8 cellular contexts compared by ENCODE assay signal in the genomic region with DNA sequence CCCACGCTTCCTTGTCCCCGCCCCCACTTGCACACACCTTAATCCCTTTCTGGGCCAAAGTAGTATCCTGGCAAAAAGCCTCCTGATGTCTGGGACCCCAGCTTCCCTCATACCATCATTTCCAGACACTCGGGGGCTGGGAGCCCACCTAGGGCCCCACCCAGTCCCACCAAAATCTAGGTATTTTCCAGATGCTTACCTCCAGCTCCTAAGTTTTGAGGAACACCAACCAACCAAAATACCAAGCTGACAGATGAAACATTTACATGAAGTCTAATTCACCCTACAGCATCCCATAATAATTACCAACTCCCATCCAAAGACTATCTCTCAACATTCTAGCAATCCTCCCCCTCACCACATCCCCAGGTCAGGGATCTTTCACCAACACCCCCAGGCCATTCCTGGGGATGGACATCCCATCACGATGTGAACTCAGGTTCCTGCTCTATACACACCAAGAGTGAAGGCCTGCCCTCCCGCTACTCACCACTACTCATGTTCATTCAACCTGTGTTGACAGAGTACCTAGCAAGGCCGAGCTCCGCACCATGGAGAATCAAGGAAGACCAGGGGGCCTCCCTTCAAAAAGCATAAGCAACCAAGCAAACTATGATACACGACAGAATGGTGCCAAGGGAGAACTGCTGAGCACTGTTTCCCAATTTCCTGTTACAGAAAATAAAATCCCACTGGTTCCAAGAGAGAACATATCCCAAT. TPM values are rescaled to one million over a fixed set of nuclear protein-coding genes. Genes with fewer than 3 reads are reported as not detected.
DNase-seq lines count a peak whose midpoint lies in the region; ATAC-seq and TF ChIP-seq lines count a peak whose summit lies in the region.

No MANE protein-coding gene starts in this region.

- intact Hi-C loops in dorsolateral prefrontal cortex (cut with DNase I) = loop anchor here in 1 of 2 donors (5.0 kb wide), 1 partner anchor 51 kb away; the partner anchor contains the start of gene IFFO1

- ATAC-seq in GM21381 (IDR thresholded peaks at IDR 0.05; ENCODE audit: unreplicated experiment) (no peak), GM21367 (IDR thresholded peaks at IDR 0.05; ENCODE audit: unreplicated experiment) (no peak), HG02885 (IDR thresholded peaks at IDR 0.05; ENCODE audit: poor library complexity, unreplicated experiment) (no peak)

- DNase-seq in G401 (ENCODE audit: low spot score) (peak; percentile 66), NCI-H226 (peak; percentile 49), dorsolateral prefrontal cortex (no peak), retinal pigment epithelial cell (ENCODE audit: low read depth) (no peak), OCI-M2 (lab: John Stamatoyannopoulos, UW; ENCODE audit: unreplicated experiment) (no peak)

- peak in 1 of 56 donors; percentile 9 for TF ChIP-seq CTCF in dorsolateral prefrontal cortex (IDR thresholded peaks at IDR 0.05 in 54 of 56, conservative IDR thresholded peaks at IDR 0.05 in 2 of 56; ENCODE audit: low read depth in 1 of 56, partially characterized antibody in 56 of 56)
- TF ChIP-seq CTCF in retinal pigment epithelial cell (conservative IDR thresholded peaks at IDR 0.05; ENCODE audit: low read depth, low read length) = peak; percentile 3

- H3K4me3 ChIP-seq in dorsolateral prefrontal cortex (peak overlapping the region in 2 of 59 donors; percentile 2 to 27), retinal pigment epithelial cell (ENCODE audit: low read length) (no peak overlapping the region)

- no peaks in the 10 kb centered on the region for H3K27me3 ChIP-seq in dorsolateral prefrontal cortex

- in situ Hi-C loops in G401 (cut with HindIII; ENCODE audit: low sequenced_read_pairs) = no loop called here

- peak overlapping the region; percentile 34 to 97 (median 91) for H3K27ac ChIP-seq in dorsolateral prefrontal cortex

RNA-seq across cellular contexts. Expression of gene CHD4, which starts 1.6 kb away (rescaled TPM):
- total RNA-seq in G401 (2014; rRNA removed; shearing (Covaris generic)) = 374 and 375 TPM in 2 replicates
- 100 to 1,000 TPM; 139 to 266 (median 179) TPM for total RNA-seq in dorsolateral prefrontal cortex

RNA-seq across cellular contexts. Expression of gene LPAR5, which starts 27.0 kb away (rescaled TPM):
- 0.03 TPM in 1 of 2 replicates, not detected in the other for total RNA-seq in G401 (2014; rRNA removed; shearing (Covaris generic))
- 10 to 100 TPM in 4 of 120 experiments, 1 to 10 TPM in 114, under 1 TPM in 2; 0.83 to 12.5 (median 4.8) TPM for total RNA-seq in dorsolateral prefrontal cortex

RNA-seq across cellular contexts. Expression of gene ACRBP, which starts 38.5 kb away (rescaled TPM):
- not detected in 2 replicates for total RNA-seq in G401 (2014; rRNA removed; shearing (Covaris generic))
- 1 to 10 TPM in 108 of 120 experiments, under 1 TPM in 11, not detected in 1; 0.40 to 8.0 (median 2.0) TPM for total RNA-seq in dorsolateral prefrontal cortex

RNA-seq across cellular contexts. Expression of gene NOP2, which starts 40.7 kb away (rescaled TPM):
- 45.5 and 70.7 TPM in 2 replicates for total RNA-seq in G401 (2014; rRNA removed; shearing (Covaris generic))
- 10 to 100 TPM; 17.8 to 57.6 (median 26.6) TPM for total RNA-seq in dorsolateral prefrontal cortex

RNA-seq across cellular contexts. Expression of gene IFFO1, which starts 52.9 kb away (rescaled TPM):
- total RNA-seq in G401 (2014; rRNA removed; shearing (Covaris generic)) = 11.7 and 13.2 TPM in 2 replicates
- 10 to 100 TPM; 29.9 to 71.0 (median 45.2) TPM for total RNA-seq in dorsolateral prefrontal cortex

Comparison
In these comparisons a context has a peak if more than half of its experiments do, and no peak if none do; other contexts are left out.
1. DNase-seq: peak in G401 (single experiment) and NCI-H226 (single experiment); none in dorsolateral prefrontal cortex (0 of 10), retinal pigment epithelial cell (single experiment) and OCI-M2 (single experiment).